31 cellular contexts compared by ENCODE assay signal in the genomic region with DNA sequence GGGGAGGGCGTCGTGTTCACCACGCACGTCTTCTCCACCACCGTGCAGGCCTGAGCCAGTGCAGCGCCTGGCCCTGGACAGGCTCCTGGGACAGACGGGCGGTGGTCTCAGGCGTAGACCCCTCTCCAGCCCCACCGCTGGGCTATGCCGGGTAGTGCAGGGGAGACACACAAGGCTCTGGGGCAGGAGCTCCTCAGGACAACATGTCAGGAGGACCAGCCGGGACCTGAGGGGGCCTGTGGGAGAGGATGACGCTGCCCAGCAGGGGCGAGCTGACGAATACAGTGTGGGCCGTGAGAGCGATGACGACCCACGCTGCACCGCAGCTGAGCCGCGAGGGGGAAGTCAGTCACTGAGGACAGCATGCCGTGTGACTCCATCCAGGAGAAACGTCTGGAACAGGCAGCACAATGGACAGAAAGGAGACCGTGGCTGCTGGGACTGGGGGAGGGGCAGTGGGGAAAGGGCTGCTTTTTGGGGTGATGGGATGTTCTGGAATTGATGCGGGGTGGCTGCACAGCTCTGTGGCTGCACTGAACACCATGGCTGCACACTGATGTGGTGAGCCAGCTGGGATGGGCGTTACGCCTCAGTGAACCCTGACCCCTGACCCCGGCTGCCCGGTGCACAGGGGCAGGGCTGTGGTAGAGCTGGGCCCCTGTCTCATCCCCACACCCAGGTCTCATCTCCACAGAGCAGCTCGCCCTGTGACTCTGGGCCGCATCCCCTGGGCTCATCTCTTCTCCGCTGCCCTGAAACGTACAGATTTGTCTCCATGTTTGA. TPM values are rescaled to one million over a fixed set of nuclear protein-coding genes. Genes with fewer than 3 reads are reported as not detected.
DNase-seq lines count a peak whose midpoint lies in the region; ATAC-seq and TF ChIP-seq lines count a peak whose summit lies in the region.
"Had no signal": no experiment of that assay in that cellular context is flagged by ENCODE, and none has a peak within 500 bp of the region (broad histone marks: within the 10 kb centered on the region; RNA-seq: fewer than 3 reads in every experiment).

No MANE protein-coding gene starts in this region.

- no peak overlapping the region for H4K91ac ChIP-seq in mesenchymal stem cell (ENCODE audit: low read length)

- H3K4me3 ChIP-seq in mesendoderm (ENCODE audit: low read length) (no peak overlapping the region), mesenchymal stem cell (ENCODE audit: insufficient read depth in 1 of 2, low read depth in 1 of 2, low read length in 2 of 2) (no peak overlapping the region)
- H3K4me3 ChIP-seq: adrenal gland, body of pancreas, esophagus muscularis mucosa, heart left ventricle, pancreas, vagina had no signal

- H2BK15ac ChIP-seq in mesendoderm (replicated peaks; ENCODE audit: low read depth) = no peak overlapping the region
- H2BK15ac ChIP-seq in mesenchymal stem cell (ENCODE audit: low read depth, poor library complexity, severe bottlenecking) = no peak overlapping the region

- no peaks in the 10 kb centered on the region for H3K9me3 ChIP-seq in mesenchymal stem cell (ENCODE audit: control insufficient read depth, low read length)
- H3K9me3 ChIP-seq: adrenal gland, body of pancreas, esophagus muscularis mucosa, heart left ventricle, pancreas, vagina had no signal

- H3K4me2 ChIP-seq in mesendoderm (ENCODE audit: low read length) (no peak overlapping the region), mesenchymal stem cell (ENCODE audit: low read length, poor library complexity, severe bottlenecking) (no peak overlapping the region)

- H2AK5ac ChIP-seq in mesendoderm (ENCODE audit: low read length) (no peak overlapping the region), mesenchymal stem cell (ENCODE audit: low read length, severe bottlenecking) (no peak overlapping the region)

- no peak overlapping the region for H2AFZ ChIP-seq in mesenchymal stem cell (ENCODE audit: low read depth, low read length)

- H3K79me2 ChIP-seq in mesendoderm (ENCODE audit: control insufficient read depth, insufficient read depth, low read length) = no peaks in the 10 kb centered on the region

- H2BK5ac ChIP-seq in mesendoderm (ENCODE audit: low read length) = no peak overlapping the region
- no peak overlapping the region for H2BK5ac ChIP-seq in mesenchymal stem cell (ENCODE audit: low read depth, low read length, poor library complexity, severe bottlenecking)

- DNase-seq in natural killer cell treated with Interleukin-12 subunit alpha and Interleukin-12 subunit beta and Interleukin-15 and Interleukin-18, amount 100 ng/mL, for 72 hours (ENCODE audit: low spot score) = peak; percentile 46
- DNase-seq in natural killer cell (no peak), mesendoderm (peak; percentile 13), mesenchymal stem cell (no peak)
- DNase-seq in activated naive CD8-positive, alpha-beta T cell treated with anti-CD3 and anti-CD28 coated beads, Interleukin-2, amount 50 U/mL, for 24 hours = no peak
- no peak for DNase-seq in activated CD8-positive, alpha-beta memory T cell treated with anti-CD3 and anti-CD28 coated beads, Interleukin-2, amount 50 U/mL, for 4 hours
- DNase-seq: activated CD4-positive, alpha-beta T cell treated with anti-CD3 and anti-CD28 coated beads for 48 hours; activated effector memory CD4-positive, alpha-beta T cell treated with anti-CD3 and anti-CD28 coated beads, Interleukin-2, amount 50 U/mL, for 16 hours; activated T-cell treated with anti-CD3 and anti-CD28 coated beads, Interleukin-2, amount 50 U/mL, for 1 hour; adrenal gland; body of pancreas; cerebellar nuclear complex; dermis blood vessel endothelial cell; DMS153; foreskin keratinocyte; HFFc6; naive thymus-derived CD4-positive, alpha-beta T cell; NCI-H1694; NCI-H82; retina; small intestine; stimulated activated naive CD4-positive, alpha-beta T cell; T-helper 9 cell had no signal

- no peak overlapping the region for H2BK120ac ChIP-seq in mesendoderm (ENCODE audit: low read depth, low read length)
- no peak overlapping the region for H2BK120ac ChIP-seq in mesenchymal stem cell (ENCODE audit: low read depth, low read length)

- H3K18ac ChIP-seq in mesendoderm (ENCODE audit: low read length) = no peak overlapping the region
- no peak overlapping the region for H3K18ac ChIP-seq in mesenchymal stem cell (ENCODE audit: low read depth in 1 of 2, low read length in 2 of 2)

- intact Hi-C loops in natural killer cell (cut with micrococcal nuclease) = no loop called here

- no peaks in the 10 kb centered on the region for H3K27me3 Mint-ChIP-seq in natural killer cell treated with Interleukin-12 subunit alpha and Interleukin-12 subunit beta and Interleukin-15 and Interleukin-18, amount 100 ng/mL, for 72 hours
- H3K27me3 Mint-ChIP-seq in natural killer cell (ENCODE audit: low read depth in 2 of 2) = no peaks in the 10 kb centered on the region
- no peaks in the 10 kb centered on the region for H3K27me3 Mint-ChIP-seq in activated naive CD8-positive, alpha-beta T cell treated with anti-CD3 and anti-CD28 coated beads, Interleukin-2, amount 50 U/mL, for 24 hours
- H3K27me3 Mint-ChIP-seq: CD8-positive, alpha-beta memory T cell; IgD-negative memory B cell; naive thymus-derived CD4-positive, alpha-beta T cell had no signal

- H4K8ac ChIP-seq in mesendoderm (ENCODE audit: low read depth, low read length) (no peak overlapping the region), mesenchymal stem cell (ENCODE audit: low read length) (no peak overlapping the region)

- H3K4me3 Mint-ChIP-seq in natural killer cell treated with Interleukin-12 subunit alpha and Interleukin-12 subunit beta and Interleukin-15 and Interleukin-18, amount 100 ng/mL, for 72 hours = no peak overlapping the region
- no peak overlapping the region for H3K4me3 Mint-ChIP-seq in natural killer cell
- H3K4me3 Mint-ChIP-seq in activated naive CD8-positive, alpha-beta T cell treated with anti-CD3 and anti-CD28 coated beads, Interleukin-2, amount 50 U/mL, for 24 hours = no peak overlapping the region
- H3K4me3 Mint-ChIP-seq: CD8-positive, alpha-beta memory T cell; HFFc6; IgD-negative memory B cell; naive thymus-derived CD4-positive, alpha-beta T cell had no signal

- no CpG with 5 or more reads among the region's 34 CpGs for WGBS in mesendoderm (ENCODE audit: extremely low coverage, insufficient coverage, low lambda C conversion rate)
- 94% methylated on average over 33 of the region's 34 CpGs for WGBS in mesenchymal stem cell

- peaks cover 4 to 6% of the 10 kb centered on the region in 2 donors for H3K4me1 Mint-ChIP-seq in natural killer cell treated with Interleukin-12 subunit alpha and Interleukin-12 subunit beta and Interleukin-15 and Interleukin-18, amount 100 ng/mL, for 72 hours (ENCODE audit: low read depth in 2 of 2)
- peaks cover 9 to 17% of the 10 kb centered on the region in 2 donors for H3K4me1 Mint-ChIP-seq in natural killer cell
- peaks cover 2% of the 10 kb centered on the region for H3K4me1 Mint-ChIP-seq in activated naive CD8-positive, alpha-beta T cell treated with anti-CD3 and anti-CD28 coated beads, Interleukin-2, amount 50 U/mL, for 24 hours

- H3K79me1 ChIP-seq in mesendoderm (ENCODE audit: low read length) = no peaks in the 10 kb centered on the region
- no peaks in the 10 kb centered on the region for H3K79me1 ChIP-seq in mesenchymal stem cell (replicated peaks; ENCODE audit: low read length, poor library complexity, severe bottlenecking)

- no peak for ATAC-seq in natural killer cell treated with Interleukin-12 subunit alpha and Interleukin-12 subunit beta and Interleukin-15 and Interleukin-18, amount 100 ng/mL, for 72 hours
- ATAC-seq in natural killer cell (no peak), GM21825 (IDR thresholded peaks at IDR 0.05; ENCODE audit: unreplicated experiment) (no peak)
- ATAC-seq in activated naive CD8-positive, alpha-beta T cell treated with anti-CD3 and anti-CD28 coated beads, Interleukin-2, amount 50 U/mL, for 24 hours = no peak
- ATAC-seq: body of pancreas; foreskin keratinocyte; naive thymus-derived CD4-positive, alpha-beta T cell; pancreas had no signal

- H3K27me3 ChIP-seq in mesendoderm (ENCODE audit: insufficient read depth, low read length, poor library complexity) = no peaks in the 10 kb centered on the region
- H3K27me3 ChIP-seq in mesenchymal stem cell (ENCODE audit: control insufficient read depth in 1 of 2, insufficient read depth in 1 of 2, low read length in 2 of 2) = no peaks in the 10 kb centered on the region
- H3K27me3 ChIP-seq: adrenal gland, body of pancreas, esophagus muscularis mucosa, foreskin keratinocyte, heart left ventricle, pancreas, vagina had no signal

- H3K36me3 ChIP-seq in mesendoderm (ENCODE audit: control insufficient read depth, insufficient read depth, low read length) (peaks cover 17% of the 10 kb centered on the region), mesenchymal stem cell (ENCODE audit: control insufficient read depth in 1 of 2, insufficient read depth in 2 of 2, low read depth in 1 of 2, low read length in 2 of 2) (peaks cover 72 to 84% of the 10 kb centered on the region in 2 experiments)

- no peak overlapping the region for H3K27ac Mint-ChIP-seq in natural killer cell treated with Interleukin-12 subunit alpha and Interleukin-12 subunit beta and Interleukin-15 and Interleukin-18, amount 100 ng/mL, for 72 hours
- H3K27ac Mint-ChIP-seq in natural killer cell = no peak overlapping the region
- peak overlapping the region; percentile 56 for H3K27ac Mint-ChIP-seq in activated naive CD8-positive, alpha-beta T cell treated with anti-CD3 and anti-CD28 coated beads, Interleukin-2, amount 50 U/mL, for 24 hours
- H3K27ac Mint-ChIP-seq: HFFc6, IgD-negative memory B cell had no signal

- no peak overlapping the region for H3K14ac ChIP-seq in mesenchymal stem cell (ENCODE audit: low read length in 2 of 2)

- TF ChIP-seq CTCF in natural killer cell (IDR thresholded peaks at IDR 0.05) = no peak

- H3K4me1 ChIP-seq in mesendoderm (ENCODE audit: control insufficient read depth, low read depth, low read length) = no peaks in the 10 kb centered on the region
- peaks cover 6% of the 10 kb centered on the region for H3K4me1 ChIP-seq in mesenchymal stem cell (ENCODE audit: control insufficient read depth, insufficient read depth, low read depth, low read length)
- H3K4me1 ChIP-seq: adrenal gland, body of pancreas, foreskin keratinocyte, pancreas, vagina had no signal

- H3K36me3 Mint-ChIP-seq in natural killer cell treated with Interleukin-12 subunit alpha and Interleukin-12 subunit beta and Interleukin-15 and Interleukin-18, amount 100 ng/mL, for 72 hours = no peaks in the 10 kb centered on the region
- no peaks in the 10 kb centered on the region for H3K36me3 Mint-ChIP-seq in natural killer cell
- peaks cover 49% of the 10 kb centered on the region for H3K36me3 Mint-ChIP-seq in activated naive CD8-positive, alpha-beta T cell treated with anti-CD3 and anti-CD28 coated beads, Interleukin-2, amount 50 U/mL, for 24 hours (ENCODE audit: low read depth)

- no peak overlapping the region for H3K27ac ChIP-seq in mesendoderm (ENCODE audit: low read depth, low read length)
- H3K27ac ChIP-seq in mesenchymal stem cell (ENCODE audit: low read length, poor library complexity, severe bottlenecking) = no peak overlapping the region
- H3K27ac ChIP-seq: adrenal gland, body of pancreas, esophagus muscularis mucosa, foreskin keratinocyte, pancreas, vagina, VCaP had no signal

- no peak overlapping the region for H3K23ac ChIP-seq in mesendoderm (ENCODE audit: low read length)
- H3K23ac ChIP-seq in mesenchymal stem cell (ENCODE audit: low read length in 2 of 2) = no peak overlapping the region

- no peak overlapping the region for H3K56ac ChIP-seq in mesendoderm (ENCODE audit: low read length)

- no peaks in the 10 kb centered on the region for H3K9me3 Mint-ChIP-seq in natural killer cell treated with Interleukin-12 subunit alpha and Interleukin-12 subunit beta and Interleukin-15 and Interleukin-18, amount 100 ng/mL, for 72 hours
- no peaks in the 10 kb centered on the region for H3K9me3 Mint-ChIP-seq in natural killer cell
- H3K9me3 Mint-ChIP-seq in activated naive CD8-positive, alpha-beta T cell treated with anti-CD3 and anti-CD28 coated beads, Interleukin-2, amount 50 U/mL, for 24 hours = no peaks in the 10 kb centered on the region
- H3K9me3 Mint-ChIP-seq: CD8-positive, alpha-beta memory T cell; IgD-negative memory B cell had no signal

- H3K9ac ChIP-seq in mesendoderm (ENCODE audit: low read length) (no peak overlapping the region), mesenchymal stem cell (ENCODE audit: low read length) (no peak overlapping the region)

- no peak overlapping the region for H4K5ac ChIP-seq in mesendoderm (ENCODE audit: low read length)

- no peak overlapping the region for H2BK12ac ChIP-seq in mesenchymal stem cell (ENCODE audit: low read length in 2 of 2)

- H3K4ac ChIP-seq in mesendoderm (ENCODE audit: low read depth, low read length) (no peak overlapping the region), mesenchymal stem cell (ENCODE audit: low read depth in 1 of 2, low read length in 2 of 2) (no peak overlapping the region)

RNA-seq across cellular contexts. Expression of a gene that starts 20.2 kb away (rescaled TPM):
- total RNA-seq in natural killer cell treated with Interleukin-12 subunit alpha and Interleukin-12 subunit beta and Interleukin-15 and Interleukin-18, amount 100 ng/mL, for 72 hours = 10 to 100 TPM; 19.1 to 25.5 TPM
- 10 to 100 TPM; 29.9 to 47.8 (median 34.9) TPM for total RNA-seq in natural killer cell
- 3.8 TPM for polyA plus RNA-seq in mesendoderm (2013, experiment 1 of 2)
- polyA plus RNA-seq in mesendoderm (2013, experiment 2 of 2) = 3.6 TPM
- polyA plus RNA-seq in mesenchymal stem cell (2013, experiment 1 of 2) = 3.6 TPM
- 3.5 TPM for polyA plus RNA-seq in mesenchymal stem cell (2013, experiment 2 of 2)

RNA-seq across cellular contexts. Expression of a gene that starts 42.6 kb away (rescaled TPM):
- total RNA-seq in natural killer cell treated with Interleukin-12 subunit alpha and Interleukin-12 subunit beta and Interleukin-15 and Interleukin-18, amount 100 ng/mL, for 72 hours = 100 to 1,000 TPM; 105 to 257 TPM
- 10 to 100 TPM; 33.7 to 56.7 (median 54.6) TPM for total RNA-seq in natural killer cell
- polyA plus RNA-seq in mesendoderm (2013, experiment 1 of 2) = 217 TPM
- polyA plus RNA-seq in mesendoderm (2013, experiment 2 of 2) = 214 TPM
- polyA plus RNA-seq in mesenchymal stem cell (2013, experiment 1 of 2) = 45.0 TPM
- polyA plus RNA-seq in mesenchymal stem cell (2013, experiment 2 of 2) = 44.5 TPM

Comparison
In these comparisons a context has a peak if more than half of its experiments do, and no peak if none do; other contexts are left out.
1. DNase-seq: peak in natural killer cell treated with Interleukin-12 subunit alpha and Interleukin-12 subunit beta and Interleukin-15 and Interleukin-18, amount 100 ng/mL, for 72 hours (single experiment) and mesendoderm (single experiment); none in natural killer cell (single experiment), activated naive CD8-positive, alpha-beta T cell treated with anti-CD3 and anti-CD28 coated beads, Interleukin-2, amount 50 U/mL, for 24 hours (single experiment), activated CD8-positive, alpha-beta memory T cell treated with anti-CD3 and anti-CD28 coated beads, Interleukin-2, amount 50 U/mL, for 4 hours (single experiment) and mesenchymal stem cell (single experiment).